ENCODE assay signal across 26 cellular contexts in genomic region chr3:103446958-103447357, GRCh38.
"Had no signal": no experiment of that assay in that cellular context is flagged by ENCODE, and none has a peak within 500 bp of the region (broad histone marks: within the 10 kb centered on the region; RNA-seq: fewer than 3 reads in every experiment).

No MANE protein-coding gene starts in this region.

- H3K4me3 Mint-ChIP-seq: activated CD4-positive, alpha-beta memory T cell treated with anti-CD3 and anti-CD28 coated beads for 36 hours; activated CD4-positive, alpha-beta T cell treated with anti-CD3 and anti-CD28 coated beads, Interleukin-2, amount 10 ng/mL, durations not matched to agents 7 days and 5 days; activated naive CD8-positive, alpha-beta T cell; activated T-cell treated with anti-CD3 and anti-CD28 coated beads, Interleukin-2, amount 50 U/mL, for 4 hours; brain; T-helper 17 cell had no signal

- DNase-seq: activated CD4-positive, alpha-beta memory T cell treated with anti-CD3 and anti-CD28 coated beads for 36 hours; activated CD4-positive, alpha-beta T cell treated with anti-CD3 and anti-CD28 coated beads, Interleukin-2, amount 10 ng/mL, durations not matched to agents 7 days and 5 days; activated CD4-positive, CD25-positive, alpha-beta regulatory T cell; activated CD8-positive, alpha-beta memory T cell treated with anti-CD3 and anti-CD28 coated beads for 24 hours; activated effector memory CD4-positive, alpha-beta T cell treated with anti-CD3 and anti-CD28 coated beads, Interleukin-2, amount 50 U/mL, for 16 hours; activated naive CD4-positive, alpha-beta T cell treated with Interleukin-2 at 50 U/mL for 16 hours; activated T-cell treated with anti-CD3 and anti-CD28 coated beads, Interleukin-2, amount 50 U/mL, for 4 hours; amygdala; KG1; NCI-H1048; NCI-H146; NCI-H187 treated with DMSO at 0.1 percent for 48 hours; NCI-H2081 treated with DMSO at 0.1 percent for 48 hours; NCI-H2171; NCI-H226; NCI-H510A; NCI-H526 treated with DMSO at 0.1 percent for 48 hours; NCI-H82; PC-3; SIG-M5; T-helper 17 cell; T-helper 9 cell had no signal

- ATAC-seq: activated T-cell treated with anti-CD3 and anti-CD28 coated beads, Interleukin-2, amount 50 U/mL, for 4 hours; PC-3; T-helper 17 cell had no signal

- H3K9me3 Mint-ChIP-seq: activated CD4-positive, alpha-beta memory T cell treated with anti-CD3 and anti-CD28 coated beads for 36 hours had no signal

- H3K36me3 Mint-ChIP-seq: activated CD4-positive, alpha-beta memory T cell treated with anti-CD3 and anti-CD28 coated beads for 36 hours; activated naive CD8-positive, alpha-beta T cell; brain had no signal

- H3K27ac Mint-ChIP-seq: activated CD4-positive, alpha-beta memory T cell treated with anti-CD3 and anti-CD28 coated beads for 36 hours; activated CD4-positive, alpha-beta T cell treated with anti-CD3 and anti-CD28 coated beads, Interleukin-2, amount 10 ng/mL, durations not matched to agents 7 days and 5 days; activated naive CD8-positive, alpha-beta T cell; T-helper 17 cell had no signal

- H3K4me1 Mint-ChIP-seq: activated CD4-positive, alpha-beta T cell treated with anti-CD3 and anti-CD28 coated beads, Interleukin-2, amount 10 ng/mL, durations not matched to agents 7 days and 5 days; brain; T-helper 17 cell had no signal

- H3K27me3 Mint-ChIP-seq: activated CD4-positive, alpha-beta memory T cell treated with anti-CD3 and anti-CD28 coated beads for 36 hours; activated CD4-positive, alpha-beta T cell treated with anti-CD3 and anti-CD28 coated beads, Interleukin-2, amount 10 ng/mL, durations not matched to agents 7 days and 5 days; activated naive CD8-positive, alpha-beta T cell; brain; T-helper 17 cell had no signal

- FAIRE-seq: astrocyte, TTC549 had no signal
